Comparison of ENCODE assay signal across 8 cellular contexts in the genomic region with DNA sequence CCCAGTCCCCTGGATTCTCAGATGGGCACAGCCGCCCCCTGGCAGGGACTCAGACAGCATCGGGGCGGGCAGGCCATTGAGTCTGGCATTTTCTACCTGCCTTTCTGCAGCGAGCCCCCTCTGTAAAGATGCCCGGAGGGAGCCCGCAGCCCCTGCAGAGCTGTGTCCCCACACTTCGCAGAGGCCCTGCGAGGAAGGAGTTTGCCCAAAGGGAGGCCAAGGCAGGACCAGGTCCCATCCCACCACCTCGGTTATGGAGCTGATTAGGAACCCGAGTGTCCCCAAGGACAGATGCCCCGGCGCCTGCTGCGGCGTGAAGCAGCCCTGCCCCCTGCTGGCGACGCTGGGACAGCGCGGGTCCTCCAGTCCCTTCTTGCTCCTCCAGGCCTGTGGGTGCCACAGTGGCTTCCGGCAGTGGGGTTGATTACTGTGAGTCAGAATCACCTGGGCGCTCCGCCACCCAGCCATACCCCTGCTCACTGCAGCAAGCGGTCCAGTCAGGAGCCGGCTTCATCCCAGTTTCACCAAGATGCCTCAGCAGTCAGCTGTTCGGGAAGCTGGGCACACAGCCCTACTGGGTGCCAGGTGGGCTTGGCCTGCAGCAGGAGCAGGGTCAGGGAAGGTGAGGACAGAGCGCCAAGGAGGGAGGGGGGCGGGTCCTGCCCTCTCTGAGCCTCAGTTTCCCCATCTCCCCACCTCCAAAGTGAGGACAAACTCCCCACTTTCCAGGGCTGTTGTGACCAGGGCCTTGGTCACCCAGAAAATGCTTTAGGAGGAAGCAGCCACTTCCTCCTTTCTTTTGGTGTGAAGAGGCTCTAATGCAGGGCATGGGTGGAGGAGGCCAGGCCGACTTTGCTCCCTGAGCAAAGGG.
DNase-seq lines count a peak whose midpoint lies in the region; ATAC-seq and TF ChIP-seq lines count a peak whose summit lies in the region.

No MANE protein-coding gene starts in this region.

- TF ChIP-seq CTCF in colonic mucosa (IDR thresholded peaks at IDR 0.05) (peak; percentile 98), right lobe of liver (IDR thresholded peaks at IDR 0.05) (peak; percentile 97 to 100 (median 98))

- no peaks in the 10 kb centered on the region for H3K27me3 ChIP-seq in colonic mucosa
- no peaks in the 10 kb centered on the region for H3K27me3 ChIP-seq in right lobe of liver

- no peak for TF ChIP-seq POLR2A in right lobe of liver (IDR thresholded peaks at IDR 0.05)

- H3K4me1 ChIP-seq in colonic mucosa (no peaks in the 10 kb centered on the region), right lobe of liver (peaks cover 0 to 41% (median 6%) of the 10 kb centered on the region in 4 donors)

- ATAC-seq in GM18502 (IDR thresholded peaks at IDR 0.05; ENCODE audit: poor library complexity, unreplicated experiment) (peak; percentile 80), HG03342 (IDR thresholded peaks at IDR 0.05; ENCODE audit: unreplicated experiment) (peak; percentile 74), right lobe of liver (peak; percentile 70 to 78 (median 76))

- peak; percentile 98 for DNase-seq in 8988T
- peak; percentile 41 to 85 for DNase-seq in NCI-H526 (lab: John Stamatoyannopoulos, UW)
- DNase-seq in activated CD4-positive, alpha-beta T cell treated with anti-CD3 and anti-CD28 coated beads, Interleukin-2, amount 50 U/mL, for 24 hours (ENCODE audit: low read depth in 1 of 2, low spot score in 1 of 2) = peak; percentile 78 to 84
- peak; percentile 88 for DNase-seq in colonic mucosa
- peak; percentile 88 to 90 (median 90) for DNase-seq in right lobe of liver
- peak; percentile 80 to 90 for DNase-seq in stimulated activated CD4-positive, alpha-beta T cell treated with anti-CD3 and anti-CD28 coated beads, Interleukin-4, amount 100 ng/mL, for 4 hours

- H3K27ac ChIP-seq in colonic mucosa (no peak overlapping the region), right lobe of liver (peak overlapping the region in 2 of 3 donors; percentile 34 to 40)

- H3K4me3 ChIP-seq in colonic mucosa (no peak overlapping the region), right lobe of liver (no peak overlapping the region)

- intact Hi-C loops in colonic mucosa (cut with DNase I) (loop anchor here (1.0 kb wide), 1 partner anchor 273 kb away; no protein-coding TSS in a partner anchor), right lobe of liver (cut with DNase I) (loop anchor here (5.0 kb wide), 2 partner anchors 271 to 276 kb away; no protein-coding TSS in a partner anchor)

- WGBS in right lobe of liver (ENCODE audit: insufficient coverage, low coverage, low lambda C conversion rate, missing lambda C conversion rate) = 4% methylated on average over 11 of the region's 27 CpGs

- H3K9me3 ChIP-seq in colonic mucosa = no peaks in the 10 kb centered on the region
- no peaks in the 10 kb centered on the region for H3K9me3 ChIP-seq in right lobe of liver

- peak overlapping the region; percentile 24 to 40 for H3K9ac ChIP-seq in colonic mucosa (ENCODE audit: low read depth in 2 of 2, low read length in 2 of 2)

- no peaks in the 10 kb centered on the region for H3K36me3 ChIP-seq in colonic mucosa
- H3K36me3 ChIP-seq in right lobe of liver = no peaks in the 10 kb centered on the region
